2 cellular contexts compared by ENCODE assay signal in the genomic region with DNA sequence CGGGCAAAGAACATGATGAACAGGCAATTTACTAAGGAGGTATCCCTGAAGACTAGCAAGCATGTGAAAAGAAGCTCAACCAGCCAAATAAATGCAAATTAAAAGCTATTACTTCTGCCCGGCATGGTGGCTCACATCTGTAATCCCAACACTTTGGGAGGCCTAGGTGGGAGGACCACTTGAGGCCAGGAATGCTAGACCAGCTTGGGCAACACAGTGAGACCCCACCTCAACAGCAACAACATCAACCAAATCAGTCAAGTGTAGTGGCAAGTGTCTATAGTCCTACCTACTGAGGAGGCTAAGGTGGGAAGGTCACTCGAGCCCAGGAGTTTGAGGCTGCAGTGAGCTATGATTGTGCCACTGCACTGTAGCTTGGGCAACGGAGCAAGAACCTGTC.
TF ChIP-seq lines count a peak whose summit lies in the region.

No MANE protein-coding gene starts in this region.

TF ChIP-seq in IMR-90, 13 proteins besides CTCF, POLR2A, EP300 and RAD21:
- TF ChIP-seq NFE2L2 (IDR thresholded peaks at IDR 0.05; ENCODE audit: low read depth, low read length) (no peak), SMC3 (IDR thresholded peaks at IDR 0.05; ENCODE audit: low read depth, low read length) (no peak), RCOR1 (IDR thresholded peaks at IDR 0.05; ENCODE audit: insufficient replicate concordance, low read length) (no peak)
- TF ChIP-seq, protein P1, sequence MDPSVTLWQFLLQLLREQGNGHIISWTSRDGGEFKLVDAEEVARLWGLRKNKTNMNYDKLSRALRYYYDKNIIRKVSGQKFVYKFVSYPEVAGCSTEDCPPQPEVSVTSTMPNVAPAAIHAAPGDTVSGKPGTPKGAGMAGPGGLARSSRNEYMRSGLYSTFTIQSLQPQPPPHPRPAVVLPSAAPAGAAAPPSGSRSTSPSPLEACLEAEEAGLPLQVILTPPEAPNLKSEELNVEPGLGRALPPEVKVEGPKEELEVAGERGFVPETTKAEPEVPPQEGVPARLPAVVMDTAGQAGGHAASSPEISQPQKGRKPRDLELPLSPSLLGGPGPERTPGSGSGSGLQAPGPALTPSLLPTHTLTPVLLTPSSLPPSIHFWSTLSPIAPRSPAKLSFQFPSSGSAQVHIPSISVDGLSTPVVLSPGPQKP (IDR thresholded peaks at IDR 0.05; ENCODE audit: borderline replicate concordance, low read depth, low read length) = no peak
- TF ChIP-seq, protein P2, sequence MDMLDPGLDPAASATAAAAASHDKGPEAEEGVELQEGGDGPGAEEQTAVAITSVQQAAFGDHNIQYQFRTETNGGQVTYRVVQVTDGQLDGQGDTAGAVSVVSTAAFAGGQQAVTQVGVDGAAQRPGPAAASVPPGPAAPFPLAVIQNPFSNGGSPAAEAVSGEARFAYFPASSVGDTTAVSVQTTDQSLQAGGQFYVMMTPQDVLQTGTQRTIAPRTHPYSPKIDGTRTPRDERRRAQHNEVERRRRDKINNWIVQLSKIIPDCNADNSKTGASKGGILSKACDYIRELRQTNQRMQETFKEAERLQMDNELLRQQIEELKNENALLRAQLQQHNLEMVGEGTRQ (IDR thresholded peaks at IDR 0.05; ENCODE audit: low read depth, low read length) = no peak

TF ChIP-seq in H1, 55 proteins besides CTCF, POLR2A, EP300 and RAD21:
- TF ChIP-seq, protein P3, sequence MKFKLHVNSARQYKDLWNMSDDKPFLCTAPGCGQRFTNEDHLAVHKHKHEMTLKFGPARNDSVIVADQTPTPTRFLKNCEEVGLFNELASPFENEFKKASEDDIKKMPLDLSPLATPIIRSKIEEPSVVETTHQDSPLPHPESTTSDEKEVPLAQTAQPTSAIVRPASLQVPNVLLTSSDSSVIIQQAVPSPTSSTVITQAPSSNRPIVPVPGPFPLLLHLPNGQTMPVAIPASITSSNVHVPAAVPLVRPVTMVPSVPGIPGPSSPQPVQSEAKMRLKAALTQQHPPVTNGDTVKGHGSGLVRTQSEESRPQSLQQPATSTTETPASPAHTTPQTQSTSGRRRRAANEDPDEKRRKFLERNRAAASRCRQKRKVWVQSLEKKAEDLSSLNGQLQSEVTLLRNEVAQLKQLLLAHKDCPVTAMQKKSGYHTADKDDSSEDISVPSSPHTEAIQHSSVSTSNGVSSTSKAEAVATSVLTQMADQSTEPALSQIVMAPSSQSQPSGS (IDR thresholded peaks at IDR 0.05; ENCODE audit: low read length) = no peak
- TF ChIP-seq KDM1A (IDR thresholded peaks at IDR 0.05; ENCODE audit: borderline replicate concordance, low read length) (peak; percentile 64; the same call in 1 of the 2 replicates), SP1 (IDR thresholded peaks at IDR 0.05; ENCODE audit: low read depth, low read length) (no peak), SIRT6 (IDR thresholded peaks at IDR 0.05; ENCODE audit: low read length) (no peak), SIN3A (conservative IDR thresholded peaks at IDR 0.05 in 1 of 2, IDR thresholded peaks at IDR 0.05 in 1 of 2; ENCODE audit: low read depth in 1 of 2, low read length in 2 of 2) (no peak)
- TF ChIP-seq, protein P4, sequence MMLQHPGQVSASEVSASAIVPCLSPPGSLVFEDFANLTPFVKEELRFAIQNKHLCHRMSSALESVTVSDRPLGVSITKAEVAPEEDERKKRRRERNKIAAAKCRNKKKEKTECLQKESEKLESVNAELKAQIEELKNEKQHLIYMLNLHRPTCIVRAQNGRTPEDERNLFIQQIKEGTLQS (IDR thresholded peaks at IDR 0.05; ENCODE audit: insufficient read depth, low read depth, low read length) = no peak
TF ChIP-seq in H1: peak in this region for 1.
